26 cellular contexts compared by ENCODE assay signal in genomic region chr3:29503969-29504368, GRCh38.
A peak's percentile ranks its signal among the peaks of the same experiment; 100 is the strongest.
DNase-seq lines count a peak whose midpoint lies in the region; ATAC-seq, FAIRE-seq and TF ChIP-seq lines count a peak whose summit lies in the region.
"Had no signal": no experiment of that assay in that cellular context is flagged by ENCODE, and none has a peak within 500 bp of the region (broad histone marks: within the 10 kb centered on the region; RNA-seq: fewer than 3 reads in every experiment).

No MANE protein-coding gene starts in this region.

- H3K9me3 Mint-ChIP-seq in Calu3 (ENCODE audit: low read depth, unreplicated experiment), result no peaks in the 10 kb centered on the region
- H3K9me3 Mint-ChIP-seq in stimulated activated memory B cell treated with anti-CD40 and anti-IgM and Interleukin-4, amounts not matched to agents 10 μg/mL and 1 μg/mL and 100 μg/mL, for 72 hours, result no peaks in the 10 kb centered on the region

- TF ChIP-seq EP300 in HepG2 (IDR thresholded peaks at IDR 0.05; ENCODE audit: low read depth in 2 of 2, low read length in 2 of 2) (no peak), HepG2 (CRISPR knock-in tag; IDR thresholded peaks at IDR 0.05; ENCODE audit: borderline replicate concordance) (no peak)

- FAIRE-seq in HepG2 (lab: Jason Lieb, UNC), result no peak
- FAIRE-seq: colon, endometrium, islet of Langerhans had no signal

- no peak overlapping the region for H2AFZ ChIP-seq in HepG2 (ENCODE audit: low read length)

- H3K27ac ChIP-seq in liver (ENCODE audit: low read depth in 1 of 2, low read length in 2 of 2) (no peak overlapping the region), HepG2 (ENCODE audit: extremely low read length, insufficient read depth, low read length) (no peak overlapping the region)
- H3K27ac ChIP-seq: C4-2B had no signal

- POLR2A ChIA-PET in HepG2 (lab: Yijun Ruan, JAX), result no interaction called here

- no peak overlapping the region for H3K9ac ChIP-seq in liver (ENCODE audit: low read depth in 1 of 2, low read length in 2 of 2)
- no peak overlapping the region for H3K9ac ChIP-seq in HepG2 (ENCODE audit: insufficient read depth, low read depth, low read length)

- H3K4me3 Mint-ChIP-seq in Calu3 (ENCODE audit: low read depth, unreplicated experiment), result no peak overlapping the region
- no peak overlapping the region for H3K4me3 Mint-ChIP-seq in stimulated activated memory B cell treated with anti-CD40 and anti-IgM and Interleukin-4, amounts not matched to agents 10 μg/mL and 1 μg/mL and 100 μg/mL, for 72 hours
- H3K4me3 Mint-ChIP-seq: activated CD8-positive, alpha-beta memory T cell treated with anti-CD3 and anti-CD28 coated beads, Interleukin-2, amount 10 ng/mL, durations not matched to agents 7 days and 5 days; mesothelial cell of epicardium had no signal

- H3K4me3 ChIP-seq in liver (ENCODE audit: low read depth in 1 of 3, low read length in 3 of 3) (no peak overlapping the region), HepG2 (replicated peaks in 1 of 3; ENCODE audit: insufficient read depth in 1 of 3, low read depth in 2 of 3, low read length in 3 of 3) (no peak overlapping the region)

- CTCF ChIA-PET in HepG2 (lab: Yijun Ruan, JAX; ENCODE audit: low intra/inter-chr PET ratio, low total read pairs), result no interaction called here
- CTCF ChIA-PET in Calu3 (lab: Charles Lee), result no interaction called here

- H3K27ac Mint-ChIP-seq in Calu3 (ENCODE audit: unreplicated experiment), result no peak overlapping the region
- H3K27ac Mint-ChIP-seq in stimulated activated memory B cell treated with anti-CD40 and anti-IgM and Interleukin-4, amounts not matched to agents 10 μg/mL and 1 μg/mL and 100 μg/mL, for 72 hours, result no peak overlapping the region
- H3K27ac Mint-ChIP-seq: activated CD8-positive, alpha-beta memory T cell treated with anti-CD3 and anti-CD28 coated beads, Interleukin-2, amount 10 ng/mL, durations not matched to agents 7 days and 5 days; mesothelial cell of epicardium had no signal

- H3K79me2 ChIP-seq in HepG2 (ENCODE audit: insufficient read depth, low read length), result no peaks in the 10 kb centered on the region

- H3K4me1 Mint-ChIP-seq in Calu3 (ENCODE audit: low read depth, unreplicated experiment), result no peaks in the 10 kb centered on the region
- no peaks in the 10 kb centered on the region for H3K4me1 Mint-ChIP-seq in stimulated activated memory B cell treated with anti-CD40 and anti-IgM and Interleukin-4, amounts not matched to agents 10 μg/mL and 1 μg/mL and 100 μg/mL, for 72 hours
- H3K4me1 Mint-ChIP-seq: activated CD8-positive, alpha-beta memory T cell treated with anti-CD3 and anti-CD28 coated beads, Interleukin-2, amount 10 ng/mL, durations not matched to agents 7 days and 5 days; mesothelial cell of epicardium had no signal

- no peaks in the 10 kb centered on the region for H3K4me1 ChIP-seq in liver (ENCODE audit: control insufficient read depth in 4 of 4, insufficient read depth in 4 of 4, low read length in 3 of 4)
- H3K4me1 ChIP-seq in HepG2 (ENCODE audit: insufficient read depth, low read length), result no peaks in the 10 kb centered on the region

- no peaks in the 10 kb centered on the region for H3K36me3 ChIP-seq in liver (ENCODE audit: control insufficient read depth in 4 of 4, insufficient read depth in 3 of 4, low read depth in 1 of 4, low read length in 3 of 4)
- no peaks in the 10 kb centered on the region for H3K36me3 ChIP-seq in HepG2 (replicated peaks in 1 of 2; ENCODE audit: control insufficient read depth in 1 of 2, insufficient read depth in 2 of 2, low read length in 2 of 2)

- no peaks in the 10 kb centered on the region for H3K27me3 Mint-ChIP-seq in Calu3 (ENCODE audit: unreplicated experiment)
- H3K27me3 Mint-ChIP-seq in stimulated activated memory B cell treated with anti-CD40 and anti-IgM and Interleukin-4, amounts not matched to agents 10 μg/mL and 1 μg/mL and 100 μg/mL, for 72 hours, result no peaks in the 10 kb centered on the region
- H3K27me3 Mint-ChIP-seq: activated CD8-positive, alpha-beta memory T cell treated with anti-CD3 and anti-CD28 coated beads, Interleukin-2, amount 10 ng/mL, durations not matched to agents 7 days and 5 days had no signal

- 29% methylated on average over 3 of the region's 3 CpGs for WGBS in liver
- WGBS in HepG2 (ENCODE audit: low lambda C conversion rate), result 3% methylated on average over 3 of the region's 3 CpGs

- TF ChIP-seq POLR2A in HepG2 (IDR thresholded peaks at IDR 0.05; ENCODE audit: insufficient read depth in 1 of 2, low read depth in 2 of 2, low read length in 2 of 2), result no peak

- intact Hi-C loops in HepG2 (cut with micrococcal nuclease; ENCODE audit: unreplicated experiment) (no loop called here), left ventricle myocardium superior (cut with micrococcal nuclease) (no loop called here), sciatic nerve (cut with DNase I) (no loop called here), Calu3 (cut with micrococcal nuclease; ENCODE audit: unreplicated experiment) (no loop called here)

- BruUV-seq in HepG2 (replicated peaks; lab: Mats Ljungman, UMichigan), result no TSS peak
- no TSS peak for BruUV-seq in Calu3 (replicated peaks; lab: Mats Ljungman, UMichigan)

- H3K36me3 Mint-ChIP-seq in Calu3 (ENCODE audit: insufficient read depth, unreplicated experiment), result no peaks in the 10 kb centered on the region
- H3K36me3 Mint-ChIP-seq in stimulated activated memory B cell treated with anti-CD40 and anti-IgM and Interleukin-4, amounts not matched to agents 10 μg/mL and 1 μg/mL and 100 μg/mL, for 72 hours, result no peaks in the 10 kb centered on the region
- H3K36me3 Mint-ChIP-seq: activated CD8-positive, alpha-beta memory T cell treated with anti-CD3 and anti-CD28 coated beads, Interleukin-2, amount 10 ng/mL, durations not matched to agents 7 days and 5 days had no signal

- in situ Hi-C loops in HepG2 (cut with HindIII; ENCODE audit: extremely low pct_ligation_motif_present, low pct_unique_long_range_greater_than_20kb), result no loop called here

- TF ChIP-seq RAD21 in liver (IDR thresholded peaks at IDR 0.05), result peak in 1 of 2 donors; percentile 49
- TF ChIP-seq RAD21 in HepG2 (CRISPR knock-in tag; IDR thresholded peaks at IDR 0.05), result no peak

- no peak overlapping the region for H3K4me2 ChIP-seq in HepG2 (ENCODE audit: low read depth, low read length)

- DNase-seq in HepG2 (ENCODE audit: low spot score), result no peak
- no peak for DNase-seq in left ventricle myocardium superior
- no peak for DNase-seq in sciatic nerve (ENCODE audit: low spot score)
- DNase-seq in Calu3, result no peak
- DNase-seq: 8988T; activated CD4-positive, alpha-beta T cell treated with anti-CD3 and anti-CD28 coated beads for 1 hour; activated CD8-positive, alpha-beta memory T cell treated with anti-CD3 and anti-CD28 coated beads, Interleukin-2, amount 10 ng/mL, durations not matched to agents 7 days and 5 days; activated effector memory CD4-positive, alpha-beta T cell treated with anti-CD3 and anti-CD28 coated beads, Interleukin-2, amount 50 U/mL, for 16 hours; amygdala; DMS79; NCI-H1092; NCI-H748 treated with DMSO at 0.1 percent for 48 hours; stimulated activated CD4-positive, alpha-beta T cell treated with anti-CD3 and anti-CD28 coated beads, Interleukin-4, amount 100 ng/mL, for 1 hour; trophoblast cell had no signal

- ATAC-seq in HepG2 (no peak), left ventricle myocardium superior (peak; percentile 98), sciatic nerve (peak; percentile 98), GM18502 (IDR thresholded peaks at IDR 0.05; ENCODE audit: poor library complexity, unreplicated experiment) (no peak), HG03039 (IDR thresholded peaks at IDR 0.05; ENCODE audit: unreplicated experiment) (no peak)
- no peak for ATAC-seq in stimulated activated memory B cell treated with anti-CD40 and anti-IgM and Interleukin-4, amounts not matched to agents 10 μg/mL and 1 μg/mL and 100 μg/mL, for 72 hours
- ATAC-seq: activated CD8-positive, alpha-beta memory T cell treated with anti-CD3 and anti-CD28 coated beads, Interleukin-2, amount 10 ng/mL, durations not matched to agents 7 days and 5 days; HCT116; Panc1; SK-N-SH treated with all-trans-retinoic acid at 6 μM for 48 hours had no signal

- no peaks in the 10 kb centered on the region for H3K9me3 ChIP-seq in liver (ENCODE audit: control insufficient read depth in 4 of 4, low read length in 3 of 4)
- H3K9me3 ChIP-seq in HepG2 (ENCODE audit: low read length), result no peaks in the 10 kb centered on the region

- no peaks in the 10 kb centered on the region for H3K27me3 ChIP-seq in liver (ENCODE audit: control insufficient read depth in 4 of 4, insufficient read depth in 4 of 4, low read length in 3 of 4)
- H3K27me3 ChIP-seq in HepG2 (ENCODE audit: control insufficient read depth in 1 of 2, insufficient read depth in 2 of 2, low read length in 2 of 2), result no peaks in the 10 kb centered on the region

- H4K20me1 ChIP-seq in HepG2 (ENCODE audit: insufficient read depth, low read length), result no peaks in the 10 kb centered on the region

- TF ChIP-seq CTCF in liver (IDR thresholded peaks at IDR 0.05; ENCODE audit: low read depth, low read length, missing input control) (no peak), HepG2 (CRISPR knock-in tag; IDR thresholded peaks at IDR 0.05) (no peak), Calu3 (IDR thresholded peaks at IDR 0.05; ENCODE audit: unreplicated experiment) (no peak)

TF ChIP-seq in liver, 16 proteins besides CTCF, POLR2A, EP300 and RAD21 (continues in another document):
- TF ChIP-seq GABPA (IDR thresholded peaks at IDR 0.05 in 1 of 2, conservative IDR thresholded peaks at IDR 0.05 in 1 of 2), result no peak
- TF ChIP-seq ATF3 (IDR thresholded peaks at IDR 0.05), result no peak
- peak; percentile 67 to 77 for TF ChIP-seq HNF4A (conservative IDR thresholded peaks at IDR 0.05)
- TF ChIP-seq FOXA1 (IDR thresholded peaks at IDR 0.05), result no peak

TF ChIP-seq in HepG2, 621 proteins besides CTCF, POLR2A, EP300 and RAD21 (continues in another document):
- TF ChIP-seq MIER2 (CRISPR knock-in tag; IDR thresholded peaks at IDR 0.05) (no peak), SRF (IDR thresholded peaks at IDR 0.05; ENCODE audit: low read depth, low read length) (no peak), TRIM22 (IDR thresholded peaks at IDR 0.05) (no peak), MLLT10 (CRISPR knock-in tag; IDR thresholded peaks at IDR 0.05) (no peak)

Comparison
In these comparisons a context has a peak if more than half of its experiments do, and no peak if none do; other contexts are left out.
1. ATAC-seq: peak in left ventricle myocardium superior (single experiment) and sciatic nerve (single experiment); none in HepG2 (single experiment), GM18502 (single experiment), stimulated activated memory B cell treated with anti-CD40 and anti-IgM and Interleukin-4, amounts not matched to agents 10 μg/mL and 1 μg/mL and 100 μg/mL, for 72 hours (single experiment) and HG03039 (single experiment).